Comparison of ENCODE assay signal across 1 cellular context in the genomic region with DNA sequence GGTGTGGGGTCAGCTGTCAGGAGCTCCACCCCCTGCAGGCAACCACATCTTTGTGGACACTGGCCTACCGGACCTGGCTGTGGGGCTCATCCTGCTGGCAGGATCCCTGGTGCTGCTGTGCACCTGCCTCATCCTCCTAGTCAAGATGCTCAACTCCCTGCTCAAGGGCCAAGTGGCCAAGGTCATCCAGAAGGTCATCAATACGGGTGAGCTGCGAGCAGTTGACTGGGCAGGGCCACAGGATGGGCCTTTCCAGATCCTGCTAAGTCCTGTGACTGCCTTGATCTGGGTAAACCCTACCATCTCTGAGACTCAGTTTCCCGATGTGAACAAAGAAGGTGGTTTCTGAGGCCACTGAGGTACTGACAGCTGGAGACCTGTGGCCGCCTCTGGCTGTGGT.
TF ChIP-seq lines count a peak whose summit lies in the region.

No MANE protein-coding gene starts in this region.

TF ChIP-seq in H1, 55 proteins besides CTCF, POLR2A, EP300 and RAD21:
- TF ChIP-seq HDAC2 (IDR thresholded peaks at IDR 0.05; ENCODE audit: borderline replicate concordance in 1 of 2, low read depth in 2 of 2, low read length in 2 of 2) (no peak), TBP (IDR thresholded peaks at IDR 0.05; ENCODE audit: low read depth, low read length) (no peak), POU5F1 (IDR thresholded peaks at IDR 0.05; ENCODE audit: low read depth, low read length) (no peak), BACH1 (IDR thresholded peaks at IDR 0.05; ENCODE audit: low read length) (no peak), JUND (IDR thresholded peaks at IDR 0.05; ENCODE audit: low read length) (no peak)
TF ChIP-seq in H1: peak in this region for 0.
